16 cellular contexts compared by ENCODE assay signal in the genomic region with DNA sequence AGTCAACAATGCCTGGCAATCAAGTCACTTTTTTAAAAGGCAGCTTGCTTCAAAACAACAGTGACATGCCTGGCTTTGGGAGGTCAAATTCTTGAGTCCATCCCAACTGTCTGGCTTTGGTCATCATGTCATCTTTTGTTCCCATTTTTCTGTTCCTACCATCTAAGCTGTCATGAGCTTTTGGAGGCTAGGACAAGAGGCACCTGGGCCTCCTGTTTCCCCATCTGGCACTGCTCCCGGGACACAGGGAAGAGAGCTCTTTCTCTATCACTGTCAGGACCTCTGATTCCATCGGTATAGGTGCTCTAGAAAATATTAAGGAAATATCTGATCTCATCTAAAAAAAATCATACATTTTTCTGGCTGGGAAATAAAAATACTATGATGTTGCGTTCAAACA.
"Had no signal": no experiment of that assay in that cellular context is flagged by ENCODE, and none has a peak within 500 bp of the region (broad histone marks: within the 10 kb centered on the region; RNA-seq: fewer than 3 reads in every experiment).

No MANE protein-coding gene starts in this region.

- H3K36me3 Mint-ChIP-seq: neural progenitor cell had no signal

- H3K27ac Mint-ChIP-seq: activated CD4-positive, alpha-beta T cell treated with anti-CD3 and anti-CD28 coated beads, Interleukin-2, amount 10 ng/mL, durations not matched to agents 7 days and 5 days; dendritic cell treated with granulocyte-macrophage colony-stimulating factor and Interleukin-4, amounts not matched to agents 40 ng/mL and 50 ng/mL, for 4 days; mesothelial cell of epicardium; neural progenitor cell; stimulated activated naive B cell treated with anti-CD40 and anti-IgM and Interleukin-4, amounts not matched to agents 10 μg/mL and 1 μg/mL and 100 μg/mL, for 72 hours had no signal

- H3K27ac ChIP-seq: neural progenitor cell, pancreas, sigmoid colon, SJSA1 had no signal

- H3K4me1 Mint-ChIP-seq: mesothelial cell of epicardium, neural progenitor cell had no signal

- H3K9ac ChIP-seq: neural progenitor cell had no signal

- H3K27me3 Mint-ChIP-seq: activated CD4-positive, alpha-beta T cell treated with anti-CD3 and anti-CD28 coated beads, Interleukin-2, amount 10 ng/mL, durations not matched to agents 7 days and 5 days; dendritic cell treated with granulocyte-macrophage colony-stimulating factor and Interleukin-4, amounts not matched to agents 40 ng/mL and 50 ng/mL, for 4 days; stimulated activated naive B cell treated with anti-CD40 and anti-IgM and Interleukin-4, amounts not matched to agents 10 μg/mL and 1 μg/mL and 100 μg/mL, for 72 hours had no signal

- H2AFZ ChIP-seq: neural progenitor cell had no signal

- H3K4me3 Mint-ChIP-seq: activated CD4-positive, alpha-beta T cell treated with anti-CD3 and anti-CD28 coated beads, Interleukin-2, amount 10 ng/mL, durations not matched to agents 7 days and 5 days; dendritic cell treated with granulocyte-macrophage colony-stimulating factor and Interleukin-4, amounts not matched to agents 40 ng/mL and 50 ng/mL, for 4 days; mesothelial cell of epicardium; neural progenitor cell; stimulated activated naive B cell treated with anti-CD40 and anti-IgM and Interleukin-4, amounts not matched to agents 10 μg/mL and 1 μg/mL and 100 μg/mL, for 72 hours had no signal

- H3K4me2 ChIP-seq: neural progenitor cell had no signal

- DNase-seq: activated CD4-positive, alpha-beta T cell treated with anti-CD3 and anti-CD28 coated beads, Interleukin-2, amount 10 ng/mL, durations not matched to agents 7 days and 5 days; activated CD4-positive, CD25-positive, alpha-beta regulatory T cell; activated gamma-delta T cell; anterior cingulate cortex; effector memory CD4-positive, alpha-beta T cell; foreskin melanocyte; kidney glomerular epithelial cell; pancreas; sigmoid colon; stimulated activated CD4-positive, alpha-beta T cell treated with anti-CD3 and anti-CD28 coated beads, Interleukin-12 subunit alpha, Interleukin-12 subunit beta, amount 100 ng/mL, for 4 hours; stimulated activated naive B cell treated with anti-CD40 and anti-IgM and Interleukin-4, amounts not matched to agents 10 μg/mL and 1 μg/mL and 100 μg/mL, for 72 hours had no signal

- H3K9me3 Mint-ChIP-seq: dendritic cell treated with granulocyte-macrophage colony-stimulating factor and Interleukin-4, amounts not matched to agents 40 ng/mL and 50 ng/mL, for 4 days had no signal

- H3K4me1 ChIP-seq: neural progenitor cell, sigmoid colon, SJSA1 had no signal

- H3K4me3 ChIP-seq: neural progenitor cell, pancreas, sigmoid colon, SJSA1, tibial nerve had no signal

- H3K27me3 ChIP-seq: neural progenitor cell, pancreas, sigmoid colon, SJSA1, tibial nerve had no signal

- ATAC-seq: pancreas; stimulated activated naive B cell treated with anti-CD40 and anti-IgM and Interleukin-4, amounts not matched to agents 10 μg/mL and 1 μg/mL and 100 μg/mL, for 72 hours had no signal

- H3K9me3 ChIP-seq: pancreas, sigmoid colon, SJSA1, tibial nerve had no signal

- H3K36me3 ChIP-seq: neural progenitor cell, pancreas, sigmoid colon had no signal
